19 cellular contexts compared by ENCODE assay signal in genomic region chr1:232611834-232612233, GRCh38. TPM values are rescaled to one million over a fixed set of nuclear protein-coding genes. Genes with fewer than 3 reads are reported as not detected.
A peak's percentile ranks its signal among the peaks of the same experiment; 100 is the strongest.
DNase-seq lines count a peak whose midpoint lies in the region; ATAC-seq and TF ChIP-seq lines count a peak whose summit lies in the region.
"Had no signal": no experiment of that assay in that cellular context is flagged by ENCODE, and none has a peak within 500 bp of the region (broad histone marks: within the 10 kb centered on the region; RNA-seq: fewer than 3 reads in every experiment).

No MANE protein-coding gene starts in this region.

- H3K9me3 Mint-ChIP-seq in endothelial cell (ENCODE audit: unreplicated experiment) = no peaks in the 10 kb centered on the region
- H3K9me3 Mint-ChIP-seq in T-cell = no peaks in the 10 kb centered on the region
- H3K9me3 Mint-ChIP-seq: activated T-helper 2 cell treated with anti-CD3 and anti-CD28 coated beads, Interferon-gamma antibody, Interleukin-2, Interleukin-4, amounts not matched to agents 10 μg/mL and 5 μg/mL and 100 μg/mL, durations not matched to agents 14 hours and 24 hours and 36 hours; CD4-positive, alpha-beta memory T cell had no signal

- TF ChIP-seq POLR2A in gastrocnemius medialis (IDR thresholded peaks at IDR 0.05) = no peak

- POLR2A ChIA-PET in T-cell (lab: Charles Lee) = no interaction called here

- TF ChIP-seq CTCF in left ventricle myocardium inferior (IDR thresholded peaks at IDR 0.05; ENCODE audit: borderline replicate concordance) = no peak
- peak; percentile 56 for TF ChIP-seq CTCF in Loucy (conservative IDR thresholded peaks at IDR 0.05; ENCODE audit: low read length)
- TF ChIP-seq CTCF in endothelial cell (IDR thresholded peaks at IDR 0.05; ENCODE audit: unreplicated experiment) = no peak
- TF ChIP-seq CTCF in retinal pigment epithelial cell (conservative IDR thresholded peaks at IDR 0.05; ENCODE audit: low read depth, low read length) = peak; percentile 11
- TF ChIP-seq CTCF in smooth muscle cell (IDR thresholded peaks at IDR 0.05; ENCODE audit: borderline replicate concordance, insufficient read depth, poor library complexity, severe bottlenecking) = no peak
- no peak for TF ChIP-seq CTCF in gastrocnemius medialis (IDR thresholded peaks at IDR 0.05 in 4 of 5, conservative IDR thresholded peaks at IDR 0.05 in 1 of 5)

- peaks cover 25% of the 10 kb centered on the region for H3K36me3 Mint-ChIP-seq in endothelial cell (ENCODE audit: low read depth, unreplicated experiment)
- no peaks in the 10 kb centered on the region for H3K36me3 Mint-ChIP-seq in T-cell
- H3K36me3 Mint-ChIP-seq: CD4-positive, alpha-beta memory T cell had no signal

- H3K27me3 ChIP-seq in left ventricle myocardium inferior (ENCODE audit: low read depth) = no peaks in the 10 kb centered on the region
- no peaks in the 10 kb centered on the region for H3K27me3 ChIP-seq in Loucy (ENCODE audit: insufficient read depth, low read length, poor library complexity, severe bottlenecking)
- no peaks in the 10 kb centered on the region for H3K27me3 ChIP-seq in smooth muscle cell (ENCODE audit: low read depth)
- H3K27me3 ChIP-seq in gastrocnemius medialis = no peaks in the 10 kb centered on the region
- H3K27me3 ChIP-seq: breast epithelium, left lung, suprapubic skin had no signal

- no peak for DNase-seq in left ventricle myocardium inferior
- no peak for DNase-seq in cardiac septum (ENCODE audit: low spot score)
- DNase-seq in endothelial cell (ENCODE audit: low spot score) = peak; percentile 40
- no peak for DNase-seq in retinal pigment epithelial cell (ENCODE audit: low read depth)
- no peak for DNase-seq in T-cell
- DNase-seq in smooth muscle cell (lab: John Stamatoyannopoulos, UW; ENCODE audit: unreplicated experiment) = no peak
- DNase-seq in gastrocnemius medialis = no peak
- DNase-seq: activated CD4-positive, alpha-beta T cell treated with anti-CD3 and anti-CD28 coated beads for 48 hours; CD4-positive, alpha-beta memory T cell; DMS53; left lung; NCI-H187 treated with DMSO at 0.1 percent for 48 hours; occipital lobe; retina; RPMI8226 had no signal

- H3K4me1 ChIP-seq in left ventricle myocardium inferior (peaks cover 71% of the 10 kb centered on the region), Loucy (ENCODE audit: insufficient read depth, low read length, poor library complexity, severe bottlenecking) (peaks cover 24% of the 10 kb centered on the region), smooth muscle cell (ENCODE audit: low read depth) (peaks cover 24% of the 10 kb centered on the region), gastrocnemius medialis (no peaks in the 10 kb centered on the region)
- H3K4me1 ChIP-seq: breast epithelium had no signal

- H3K36me3 ChIP-seq in left ventricle myocardium inferior (no peaks in the 10 kb centered on the region), Loucy (ENCODE audit: insufficient read depth, low read length) (no peaks in the 10 kb centered on the region), smooth muscle cell (ENCODE audit: low read depth) (no peaks in the 10 kb centered on the region), gastrocnemius medialis (no peaks in the 10 kb centered on the region)
- H3K36me3 ChIP-seq: breast epithelium, left lung, suprapubic skin had no signal

- no peaks in the 10 kb centered on the region for H3K9me2 ChIP-seq in Loucy (replicated peaks; ENCODE audit: low read depth, low read length)

- ATAC-seq in T-cell (replicated peaks in 1 of 4) (no peak), gastrocnemius medialis (no peak)

- H3K4me2 ChIP-seq in Loucy (ENCODE audit: low read depth, low read length, poor library complexity, severe bottlenecking) (no peak overlapping the region), smooth muscle cell (no peak overlapping the region)

- 94% methylated on average over 7 of the region's 7 CpGs for WGBS in smooth muscle cell (ENCODE audit: low lambda C conversion rate)

- CTCF ChIA-PET in T-cell (lab: Charles Lee) = no interaction called here

- H4K20me1 ChIP-seq in Loucy (ENCODE audit: insufficient read depth, low read length, poor library complexity, severe bottlenecking) (no peaks in the 10 kb centered on the region), smooth muscle cell (ENCODE audit: low read depth) (peaks cover 56% of the 10 kb centered on the region)

- no peaks in the 10 kb centered on the region for H3K27me3 Mint-ChIP-seq in endothelial cell (ENCODE audit: unreplicated experiment)
- no peaks in the 10 kb centered on the region for H3K27me3 Mint-ChIP-seq in T-cell
- H3K27me3 Mint-ChIP-seq: CD4-positive, alpha-beta memory T cell had no signal

- H3K9me3 ChIP-seq in left ventricle myocardium inferior (replicated peaks) (no peaks in the 10 kb centered on the region), Loucy (ENCODE audit: insufficient read depth, low read depth, low read length) (no peaks in the 10 kb centered on the region), smooth muscle cell (replicated peaks; ENCODE audit: low read depth) (no peaks in the 10 kb centered on the region), gastrocnemius medialis (no peaks in the 10 kb centered on the region)
- H3K9me3 ChIP-seq: breast epithelium, left lung, suprapubic skin had no signal

- H3K4me3 ChIP-seq in left ventricle myocardium inferior (no peak overlapping the region), Loucy (ENCODE audit: low read length, poor library complexity, severe bottlenecking) (no peak overlapping the region), retinal pigment epithelial cell (ENCODE audit: low read length) (no peak overlapping the region), smooth muscle cell (no peak overlapping the region), gastrocnemius medialis (no peak overlapping the region)
- H3K4me3 ChIP-seq: breast epithelium, left lung, suprapubic skin had no signal

- H3K27ac Mint-ChIP-seq in endothelial cell (ENCODE audit: unreplicated experiment) (no peak overlapping the region), T-cell (no peak overlapping the region)
- H3K27ac Mint-ChIP-seq: activated T-helper 2 cell treated with anti-CD3 and anti-CD28 coated beads, Interferon-gamma antibody, Interleukin-2, Interleukin-4, amounts not matched to agents 10 μg/mL and 5 μg/mL and 100 μg/mL, durations not matched to agents 14 hours and 24 hours and 36 hours had no signal

- intact Hi-C loops in left ventricle myocardium inferior (cut with micrococcal nuclease) = no loop called here
- intact Hi-C loops in cardiac septum (cut with DNase I) = no loop called here
- intact Hi-C loops in gastrocnemius medialis (cut with DNase I; ENCODE audit: low total_unique reads) = no loop called here

- H3K4me3 Mint-ChIP-seq in endothelial cell (ENCODE audit: unreplicated experiment) = no peak overlapping the region
- H3K4me3 Mint-ChIP-seq in T-cell = no peak overlapping the region

- H3K4me1 Mint-ChIP-seq in endothelial cell (ENCODE audit: unreplicated experiment) = peaks cover 57% of the 10 kb centered on the region
- H3K4me1 Mint-ChIP-seq in T-cell = peaks cover 6 to 15% (median 12%) of the 10 kb centered on the region in 3 donors

- H3K9ac ChIP-seq in Loucy (ENCODE audit: low read depth, low read length, poor library complexity, severe bottlenecking) = no peak overlapping the region
- H3K9ac ChIP-seq in smooth muscle cell (ENCODE audit: low read depth) = no peak overlapping the region

- H2AFZ ChIP-seq in Loucy (ENCODE audit: low read length) (no peak overlapping the region), smooth muscle cell (ENCODE audit: low read depth) (no peak overlapping the region)

- peak overlapping the region; percentile 49 for H3K27ac ChIP-seq in left ventricle myocardium inferior (replicated peaks)
- no peak overlapping the region for H3K27ac ChIP-seq in smooth muscle cell (ENCODE audit: low read depth)
- H3K27ac ChIP-seq in gastrocnemius medialis = no peak overlapping the region
- H3K27ac ChIP-seq: breast epithelium, suprapubic skin had no signal

- no peaks in the 10 kb centered on the region for H3F3A ChIP-seq in Loucy (ENCODE audit: low read depth)
- peaks cover 16% of the 10 kb centered on the region for H3F3A ChIP-seq in smooth muscle cell (ENCODE audit: low read depth)

- H3K79me2 ChIP-seq in Loucy (ENCODE audit: insufficient read depth, low read length) (peaks cover 76% of the 10 kb centered on the region), smooth muscle cell (ENCODE audit: low read depth) (peaks cover 82% of the 10 kb centered on the region)

- in situ Hi-C loops in gastrocnemius medialis (cut with MboI; ENCODE audit: low sequenced_read_pairs in 4 of 4) = loop anchor here in 2 of 4 donors (25.0 kb wide), 1 partner anchor 750 kb away; no protein-coding TSS in a partner anchor

RNA-seq across cellular contexts. Expression of gene SIPA1L2, which starts 18.1 kb away (rescaled TPM):
- total RNA-seq in left ventricle myocardium inferior (127 TPM), cardiac septum (98.7 TPM), endothelial cell (ENCODE audit: unreplicated experiment) (153 TPM), T-cell (1 to 10 TPM in 4 of 5 donors, under 1 TPM in 1; 0.70 to 3.3 (median 1.2) TPM), smooth muscle cell (37.0 and 37.2 TPM in 2 replicates), gastrocnemius medialis (10 to 100 TPM in 1 of 4 donors, 1 to 10 TPM in 3; 3.1 to 22.7 (median 3.9) TPM)
- 14.9 and 18.9 TPM in 2 replicates for polyA plus RNA-seq in smooth muscle cell

Comparison
In these comparisons a context has a peak if more than half of its experiments do, and no peak if none do; other contexts are left out.
1. CTCF ChIP-seq: peak in Loucy (single experiment) and retinal pigment epithelial cell (single experiment); none in left ventricle myocardium inferior (single experiment), endothelial cell (single experiment), smooth muscle cell (single experiment) and gastrocnemius medialis (0 of 5).